ENCODE assay signal across 13 cellular contexts in genomic region chr3:190345878-190346277, GRCh38. TPM values are rescaled to one million over a fixed set of nuclear protein-coding genes. Genes with fewer than 3 reads are reported as not detected.
DNase-seq lines count a peak whose midpoint lies in the region; ATAC-seq, FAIRE-seq and TF ChIP-seq lines count a peak whose summit lies in the region.
"Had no signal": no experiment of that assay in that cellular context is flagged by ENCODE, and none has a peak within 500 bp of the region (broad histone marks: within the 10 kb centered on the region; RNA-seq: fewer than 3 reads in every experiment).

No MANE protein-coding gene starts in this region.

- TF ChIP-seq POLR2A in transverse colon (IDR thresholded peaks at IDR 0.05): no peak

- H3K9me3 Mint-ChIP-seq in activated T-cell treated with anti-CD3 and anti-CD28 coated beads, Interleukin-2, amount 50 U/mL, for 24 hours: peaks cover 5% of the 10 kb centered on the region
- H3K9me3 Mint-ChIP-seq in activated naive CD8-positive, alpha-beta T cell treated with anti-CD3 and anti-CD28 coated beads, Interleukin-2, amount 50 U/mL, for 24 hours: peaks cover 7% of the 10 kb centered on the region

- H3K27ac Mint-ChIP-seq in activated T-cell treated with anti-CD3 and anti-CD28 coated beads, Interleukin-2, amount 50 U/mL, for 24 hours: no peak overlapping the region
- H3K27ac Mint-ChIP-seq in activated naive CD8-positive, alpha-beta T cell treated with anti-CD3 and anti-CD28 coated beads, Interleukin-2, amount 50 U/mL, for 24 hours: no peak overlapping the region

- H3K36me3 ChIP-seq in MG63 (no peaks in the 10 kb centered on the region), bronchial epithelial cell (ENCODE audit: control insufficient read depth, insufficient read depth, low read length) (no peaks in the 10 kb centered on the region), transverse colon (no peaks in the 10 kb centered on the region)

- no peaks in the 10 kb centered on the region for H3K4me1 Mint-ChIP-seq in activated T-cell treated with anti-CD3 and anti-CD28 coated beads, Interleukin-2, amount 50 U/mL, for 24 hours (ENCODE audit: low read depth)
- no peaks in the 10 kb centered on the region for H3K4me1 Mint-ChIP-seq in activated naive CD8-positive, alpha-beta T cell treated with anti-CD3 and anti-CD28 coated beads, Interleukin-2, amount 50 U/mL, for 24 hours

- 50 to 63% methylated on average over 4 of the region's 4 CpGs for WGBS in transverse colon (ENCODE audit: low coverage in 1 of 2), 2 donors

- no peaks in the 10 kb centered on the region for H3K27me3 ChIP-seq in MG63
- H3K27me3 ChIP-seq in bronchial epithelial cell (ENCODE audit: control insufficient read depth, insufficient read depth, low read length): no peaks in the 10 kb centered on the region
- no peaks in the 10 kb centered on the region for H3K27me3 ChIP-seq in transverse colon

- intact Hi-C loops in transverse colon (cut with DNase I; ENCODE audit: low total_unique reads): no loop called here

- peak; percentile 9 for ATAC-seq in left lobe of liver
- no peak for ATAC-seq in activated naive CD8-positive, alpha-beta T cell treated with anti-CD3 and anti-CD28 coated beads, Interleukin-2, amount 50 U/mL, for 24 hours

- H3K9me3 ChIP-seq in MG63: peaks cover 5% of the 10 kb centered on the region; the same call in 1 of the 2 replicates
- H3K9me3 ChIP-seq in transverse colon: no peaks in the 10 kb centered on the region

- peaks cover 13% of the 10 kb centered on the region for H3K27me3 Mint-ChIP-seq in activated T-cell treated with anti-CD3 and anti-CD28 coated beads, Interleukin-2, amount 50 U/mL, for 24 hours
- H3K27me3 Mint-ChIP-seq in activated naive CD8-positive, alpha-beta T cell treated with anti-CD3 and anti-CD28 coated beads, Interleukin-2, amount 50 U/mL, for 24 hours: peaks cover 16% of the 10 kb centered on the region

- TF ChIP-seq EP300 in transverse colon (IDR thresholded peaks at IDR 0.05; ENCODE audit: low read depth): no peak

- H3K36me3 Mint-ChIP-seq in activated T-cell treated with anti-CD3 and anti-CD28 coated beads, Interleukin-2, amount 50 U/mL, for 24 hours (ENCODE audit: low read depth): no peaks in the 10 kb centered on the region
- H3K36me3 Mint-ChIP-seq in activated naive CD8-positive, alpha-beta T cell treated with anti-CD3 and anti-CD28 coated beads, Interleukin-2, amount 50 U/mL, for 24 hours (ENCODE audit: low read depth): no peaks in the 10 kb centered on the region

- in situ Hi-C loops in transverse colon (cut with MboI; ENCODE audit: low pct_ligation_motif_present in 1 of 4, low pct_unique_long_range_greater_than_20kb in 1 of 4, low sequenced_read_pairs in 3 of 4): no loop called here

- TF ChIP-seq CTCF in bronchial epithelial cell (IDR thresholded peaks at IDR 0.05; ENCODE audit: insufficient read depth, low read length, severe bottlenecking) (no peak), transverse colon (IDR thresholded peaks at IDR 0.05) (no peak)

- peak overlapping the region; percentile 22; the same call in 1 of the 2 replicates for H3K4me3 ChIP-seq in MG63
- H3K4me3 ChIP-seq in bronchial epithelial cell (ENCODE audit: low read depth, low read length): no peak overlapping the region
- peak overlapping the region in 2 of 4 donors; percentile 0 to 7 for H3K4me3 ChIP-seq in transverse colon

- H3K4me3 Mint-ChIP-seq in activated T-cell treated with anti-CD3 and anti-CD28 coated beads, Interleukin-2, amount 50 U/mL, for 24 hours: no peak overlapping the region
- H3K4me3 Mint-ChIP-seq in activated naive CD8-positive, alpha-beta T cell treated with anti-CD3 and anti-CD28 coated beads, Interleukin-2, amount 50 U/mL, for 24 hours: no peak overlapping the region

- H3K27ac ChIP-seq in transverse colon: peak overlapping the region; percentile 72 to 82 (median 75)

- H3K4me1 ChIP-seq in transverse colon: peaks cover 9 to 17% (median 13%) of the 10 kb centered on the region in 4 donors

- DNase-seq in MG63 (no peak), bronchial epithelial cell (ENCODE audit: low read depth) (peak; percentile 67), left lobe of liver (ENCODE audit: low spot score) (no peak), transverse colon (no peak), NCI-H1436 (lab: John Stamatoyannopoulos, UW) (no peak), mesenteric fat pad (ENCODE audit: low spot score) (no peak)
- no peak for DNase-seq in activated T-cell treated with anti-CD3 and anti-CD28 coated beads, Interleukin-2, amount 50 U/mL, for 24 hours
- no peak for DNase-seq in activated naive CD8-positive, alpha-beta T cell treated with anti-CD3 and anti-CD28 coated beads, Interleukin-2, amount 50 U/mL, for 24 hours
- DNase-seq: left cardiac atrium, NCI-H1092 treated with DMSO at 0.1 percent for 48 hours, NCI-H69, posterior cingulate gyrus had no signal

- FAIRE-seq in bronchial epithelial cell (lab: Jason Lieb, UNC): no peak
- FAIRE-seq: frontal cortex had no signal

RNA-seq across cellular contexts. Expression of gene CLDN1, which starts 23.6 kb away (rescaled TPM):
- total RNA-seq in MG63 (2014; rRNA removed; shearing (Covaris generic); ENCODE audit: low replicate concordance): 1.3 and 4.0 TPM in 2 replicates
- total RNA-seq in bronchial epithelial cell (26.6 and 73.2 TPM in 2 replicates), left lobe of liver (109 TPM), transverse colon (under 1 TPM in 3 of 4 donors, not detected in 1; 0.37 to 0.95 (median 0.82) TPM), mesenteric fat pad (0.10 TPM)

RNA-seq across cellular contexts. Expression of gene CLDN16, which starts 42.1 kb away (rescaled TPM):
- total RNA-seq in MG63 (2014; rRNA removed; shearing (Covaris generic); ENCODE audit: low replicate concordance): not detected in 2 replicates
- 0.26 and 0.51 TPM in 2 replicates for total RNA-seq in bronchial epithelial cell
- total RNA-seq in left lobe of liver: 1.2 TPM
- total RNA-seq in transverse colon: not detected
- total RNA-seq in mesenteric fat pad: not detected
